23 cellular contexts compared by ENCODE assay signal in the genomic region with DNA sequence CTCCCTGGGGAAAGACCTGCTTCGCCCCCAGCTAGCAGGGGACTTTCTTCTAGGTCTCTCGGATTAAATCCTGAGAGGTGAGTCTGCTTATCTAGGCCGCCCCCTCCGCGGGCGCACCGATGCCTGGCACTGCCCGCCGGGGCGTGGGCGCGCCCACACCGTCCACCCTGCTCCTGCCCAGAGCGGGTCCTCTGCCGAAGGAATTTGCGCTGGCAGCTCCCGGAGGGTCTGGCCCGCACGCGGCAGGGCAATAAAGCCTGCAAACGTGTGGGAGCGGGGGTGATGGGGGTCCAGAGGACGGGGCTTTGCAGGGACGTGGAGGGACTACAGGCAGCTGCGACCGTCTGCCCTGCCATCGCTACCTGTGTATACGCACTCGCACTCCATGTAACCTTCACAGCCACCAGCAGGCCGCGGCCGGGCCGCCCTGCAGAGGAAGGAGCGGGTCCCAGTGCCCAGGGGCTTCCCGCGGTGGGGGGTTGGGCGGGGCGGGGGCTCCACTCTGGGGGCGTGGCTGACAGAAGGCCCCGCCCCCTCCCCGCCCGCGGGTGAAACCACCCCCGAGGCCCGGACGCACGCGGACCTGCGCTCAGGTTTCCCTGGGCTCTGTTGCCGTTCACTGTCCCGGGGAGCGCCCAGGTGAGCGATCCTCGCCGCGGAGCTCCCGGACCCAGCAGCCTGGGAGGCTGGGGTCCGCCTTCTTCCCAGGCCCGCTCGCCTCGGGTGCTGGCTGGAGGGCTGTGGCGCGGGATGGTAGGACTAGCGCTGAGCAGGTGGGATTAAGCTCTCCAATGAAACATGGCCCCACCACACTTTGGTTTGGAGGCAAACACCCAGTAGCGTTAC.
DNase-seq lines count a peak whose midpoint lies in the region; ATAC-seq, FAIRE-seq and TF ChIP-seq lines count a peak whose summit lies in the region.
"Had no signal": no experiment of that assay in that cellular context is flagged by ENCODE, and none has a peak within 500 bp of the region (broad histone marks: within the 10 kb centered on the region; RNA-seq: fewer than 3 reads in every experiment).

No MANE protein-coding gene starts in this region.

- POLR2A ChIA-PET in K562 (lab: Yijun Ruan, JAX): no interaction called here

- H4K20me1 ChIP-seq in H9 (ENCODE audit: control insufficient read depth, insufficient read depth, insufficient read length): no peaks in the 10 kb centered on the region
- H4K20me1 ChIP-seq in K562 (replicated peaks; ENCODE audit: control insufficient read depth, insufficient read depth, low read length): peaks cover 11% of the 10 kb centered on the region; the same call in 1 of the 2 replicates

- in situ Hi-C loops in K562 (cut with MboI): no loop called here

- H3K18ac ChIP-seq in H9 (ENCODE audit: insufficient read length, low read depth, low read length): no peak overlapping the region

- H3K36me3 Mint-ChIP-seq in H9 (ENCODE audit: insufficient read depth in 1 of 3, low read depth in 3 of 3): peaks cover 0 to 3% (median 0%) of the 10 kb centered on the region in 3 experiments; a peak in 1 of 7 replicates

- H3K9me3 ChIP-seq in H9 (ENCODE audit: control insufficient read depth, low read depth, low read length) (no peaks in the 10 kb centered on the region), K562 (replicated peaks; ENCODE audit: control insufficient read depth, insufficient read depth, low read depth, low read length) (no peaks in the 10 kb centered on the region), upper lobe of right lung (no peaks in the 10 kb centered on the region)
- H3K9me3 ChIP-seq: SJSA1 had no signal

- H3K27ac ChIP-seq in H9 (ENCODE audit: insufficient read length, low read depth, low read length) (no peak overlapping the region), K562 (ENCODE audit: extremely low read depth, low read depth, low read length) (no peak overlapping the region), upper lobe of right lung (no peak overlapping the region)
- H3K27ac ChIP-seq: SJSA1 had no signal

- peak; percentile 60; the same call in 2 of the 3 replicates for ATAC-seq in K562
- no peak for ATAC-seq in upper lobe of right lung
- no peak for ATAC-seq in GM21825 (IDR thresholded peaks at IDR 0.05; ENCODE audit: unreplicated experiment)
- ATAC-seq: PC-3 had no signal

- intact Hi-C loops in K562 (cut with micrococcal nuclease) (no loop called here), upper lobe of right lung (cut with DNase I) (no loop called here)

- no peaks in the 10 kb centered on the region for H3K23me2 ChIP-seq in H9 (ENCODE audit: insufficient read length, low read depth, low read length, poor library complexity, severe bottlenecking)

- DNase-seq in H9 (peak; percentile 64), K562 (ENCODE audit: extremely low read depth in 1 of 4, low spot score in 3 of 4) (peak in 2 of 4 experiments; percentile 46 to 49), left kidney (ENCODE audit: low read depth, low spot score) (peak; percentile 61), upper lobe of right lung (peak; percentile 57), GDM1 (lab: John Stamatoyannopoulos, UW) (no peak), DMS53 treated with DMSO at 0.1 percent for 48 hours (lab: John Stamatoyannopoulos, UW; ENCODE audit: unreplicated experiment) (no peak)
- DNase-seq: ACHN; Calu3; DMS79; IMR-90; MV-4-11; NCI-H146; NCI-H2107; NCI-H345; NCI-H69; NK-92 treated with Interleukin-12 subunit alpha and Interleukin-12 subunit beta, amount 100 ng/mL, for 24 hours; PC-3 had no signal

- no peak overlapping the region for H2AFZ ChIP-seq in H9 (ENCODE audit: low read length)
- H2AFZ ChIP-seq in K562 (ENCODE audit: low read depth, low read length): no peak overlapping the region

- H3K9ac ChIP-seq in H9 (ENCODE audit: extremely low read depth, insufficient read length, low read length) (no peak overlapping the region), K562 (ENCODE audit: insufficient read depth in 1 of 2, low read depth in 2 of 2, low read length in 2 of 2) (no peak overlapping the region)

- H3K9me3 Mint-ChIP-seq in H9: peaks cover 0 to 3% of the 10 kb centered on the region in 2 experiments; a peak in 3 of 5 replicates
- H3K9me3 Mint-ChIP-seq: CD4-positive, alpha-beta T cell had no signal

- CTCF ChIA-PET in K562 (lab: Yijun Ruan, JAX; ENCODE audit: low intra/inter-chr PET ratio): no interaction called here

- H2AK5ac ChIP-seq in H9 (ENCODE audit: insufficient read length, low read length): no peak overlapping the region

- H2BK12ac ChIP-seq in H9 (ENCODE audit: insufficient read length, low read depth, low read length): no peak overlapping the region

- H4K91ac ChIP-seq in H9 (ENCODE audit: insufficient read length, low read depth, low read length): no peak overlapping the region

- no CpG with 5 or more reads among the region's 65 CpGs for WGBS in H9 (ENCODE audit: extremely low coverage, insufficient read length, low lambda C conversion rate)
- 48% methylated on average over 29 of the region's 65 CpGs for WGBS in K562 (ENCODE audit: insufficient coverage, low coverage, missing lambda C conversion rate)

- H2BK15ac ChIP-seq in H9 (ENCODE audit: low read depth, low read length): no peak overlapping the region

- no peak overlapping the region for H3K4ac ChIP-seq in H9 (ENCODE audit: low read depth, low read length)

- H3K4me2 ChIP-seq in H9 (ENCODE audit: insufficient read depth, insufficient read length, low read length) (no peak overlapping the region), K562 (ENCODE audit: insufficient read depth, low read length) (no peak overlapping the region)

- no peak for TF ChIP-seq POLR2A in K562 (conservative IDR thresholded peaks at IDR 0.05)

- no peak overlapping the region for H3K14ac ChIP-seq in H9 (ENCODE audit: insufficient read depth, low read length)

- no peak for TF ChIP-seq RAD21 in K562 (CRISPR knock-in tag; conservative IDR thresholded peaks at IDR 0.05 in 1 of 2, IDR thresholded peaks at IDR 0.05 in 1 of 2)

- TF ChIP-seq CTCF in H9 (conservative IDR thresholded peaks at IDR 0.05) (no peak), K562 (IDR thresholded peaks at IDR 0.05 in 2 of 3, conservative IDR thresholded peaks at IDR 0.05 in 1 of 3; ENCODE audit: insufficient read depth in 2 of 3, low read depth in 1 of 3, low read length in 3 of 3) (no peak), upper lobe of right lung (IDR thresholded peaks at IDR 0.05) (no peak)

- peaks cover 2% of the 10 kb centered on the region for H3K27me3 Mint-ChIP-seq in H9 (ENCODE audit: low read depth)
- H3K27me3 Mint-ChIP-seq: CD4-positive, alpha-beta T cell had no signal

- no peak overlapping the region for H3K56ac ChIP-seq in H9 (ENCODE audit: insufficient read length, low read depth, low read length)

- FAIRE-seq in K562 (lab: Jason Lieb, UNC): no peak
- FAIRE-seq: G401.6, GM12892, H54 had no signal

- TF ChIP-seq EP300 in K562 (IDR thresholded peaks at IDR 0.05; ENCODE audit: low read length): no peak

- H2BK120ac ChIP-seq in H9 (ENCODE audit: low read depth, low read length, poor library complexity, severe bottlenecking): no peak overlapping the region

- H3K27ac Mint-ChIP-seq in H9: peak overlapping the region; percentile 89 to 95 (median 93)
- H3K27ac Mint-ChIP-seq: CD4-positive, alpha-beta T cell had no signal

- H3K4me1 Mint-ChIP-seq in H9: peaks cover 66 to 69% of the 10 kb centered on the region in 2 experiments

- BruUV-seq in K562 (replicated peaks; lab: Mats Ljungman, UMichigan): no TSS peak

- no peak overlapping the region for H3K23ac ChIP-seq in H9 (ENCODE audit: insufficient read length, low read depth, low read length)

- H4K5ac ChIP-seq in H9 (ENCODE audit: insufficient read length, low read depth, low read length): no peak overlapping the region

- H3K27me3 ChIP-seq in H9 (ENCODE audit: insufficient read depth, low read length) (no peaks in the 10 kb centered on the region), K562 (ENCODE audit: control insufficient read depth in 2 of 2, insufficient read depth in 2 of 2, low read length in 2 of 2) (peaks cover 0 to 45% of the 10 kb centered on the region in 2 experiments; a peak in 2 of 5 replicates), upper lobe of right lung (no peaks in the 10 kb centered on the region)
- H3K27me3 ChIP-seq: SJSA1 had no signal

- peaks cover 2% of the 10 kb centered on the region for H3K9me1 ChIP-seq in K562 (ENCODE audit: control insufficient read depth, insufficient read depth, low read length)

- H2BK20ac ChIP-seq in H9 (ENCODE audit: low read depth, low read length, poor library complexity, severe bottlenecking): no peak overlapping the region

- no peak overlapping the region for H3T11ph ChIP-seq in H9 (ENCODE audit: low read length)

- no peak overlapping the region for H4K8ac ChIP-seq in H9 (replicated peaks; ENCODE audit: insufficient read length, low read depth, low read length)

- H3K79me2 ChIP-seq in H9 (ENCODE audit: insufficient read depth, low read length): no peaks in the 10 kb centered on the region
- no peaks in the 10 kb centered on the region for H3K79me2 ChIP-seq in K562 (ENCODE audit: control insufficient read depth, insufficient read depth, low read length)

- peak overlapping the region in 1 of 2 experiments; percentile 36; a peak in 1 of 5 replicates for H3K4me3 Mint-ChIP-seq in H9
- H3K4me3 Mint-ChIP-seq: CD4-positive, alpha-beta T cell had no signal

- H3K4me3 ChIP-seq in K562: no peak overlapping the region
- no peak overlapping the region for H3K4me3 ChIP-seq in upper lobe of right lung
- H3K4me3 ChIP-seq: SJSA1 had no signal

- H2BK5ac ChIP-seq in H9 (ENCODE audit: insufficient read length, low read length): no peak overlapping the region

- no peaks in the 10 kb centered on the region for H3K36me3 ChIP-seq in K562 (ENCODE audit: control insufficient read depth, insufficient read depth, low read length)
- no peaks in the 10 kb centered on the region for H3K36me3 ChIP-seq in upper lobe of right lung
- H3K36me3 ChIP-seq: SJSA1 had no signal

- H3K4me1 ChIP-seq in H9 (ENCODE audit: insufficient read depth, low read length) (peaks cover 10% of the 10 kb centered on the region; the same call in 1 of the 2 replicates), K562 (replicated peaks in 1 of 2; ENCODE audit: control insufficient read depth in 2 of 2, insufficient read depth in 2 of 2, low read length in 2 of 2) (peaks cover 0 to 9% of the 10 kb centered on the region in 2 experiments; a peak in 2 of 5 replicates), upper lobe of right lung (no peaks in the 10 kb centered on the region)

- no peaks in the 10 kb centered on the region for H3K79me1 ChIP-seq in H9 (ENCODE audit: insufficient read depth, low read depth, low read length, poor library complexity, severe bottlenecking)

Comparison
In these comparisons a context has a peak if more than half of its experiments do, and no peak if none do; other contexts are left out.
1. DNase-seq: peak in H9 (single experiment), left kidney (single experiment) and upper lobe of right lung (single experiment); none in GDM1 (single experiment) and DMS53 treated with DMSO at 0.1 percent for 48 hours (single experiment).